ENCODE assay signal across 31 cellular contexts in the genomic region with DNA sequence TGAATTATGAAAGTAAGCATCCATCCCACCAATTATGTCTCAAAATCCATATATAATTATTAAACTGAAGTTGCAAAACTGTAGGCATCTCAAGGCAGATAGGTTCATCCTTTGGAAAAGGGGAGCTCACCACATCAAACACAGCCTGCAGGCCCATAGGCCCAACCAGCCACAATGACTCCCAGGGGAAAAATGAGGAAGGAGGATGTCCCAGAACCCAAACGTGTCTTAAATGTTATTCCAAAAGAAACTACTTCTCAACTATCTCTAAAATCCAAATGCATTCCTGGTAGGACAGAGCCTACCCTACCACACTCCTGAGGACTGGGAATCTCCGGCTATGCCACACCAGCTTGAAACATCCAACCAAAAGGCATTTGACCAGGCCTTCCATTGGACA.
"Had no signal": no experiment of that assay in that cellular context is flagged by ENCODE, and none has a peak within 500 bp of the region (broad histone marks: within the 10 kb centered on the region; RNA-seq: fewer than 3 reads in every experiment).

No MANE protein-coding gene starts in this region.

- ATAC-seq: activated CD4-positive, alpha-beta T cell treated with anti-CD3 and anti-CD28 coated beads for 36 hours; activated CD4-positive, CD25-positive, alpha-beta regulatory T cell treated with anti-CD3 and anti-CD28 coated beads, Interleukin-2, amount 50 U/mL, for 24 hours; activated CD8-positive, alpha-beta memory T cell treated with anti-CD3 and anti-CD28 coated beads, Interleukin-2, amount 10 ng/mL, durations not matched to agents 7 days and 5 days; activated CD8-positive, alpha-beta T cell treated with anti-CD3 and anti-CD28 coated beads, Interleukin-2, amount 10 ng/mL, durations not matched to agents 7 days and 5 days; activated naive CD8-positive, alpha-beta T cell treated with anti-CD3 and anti-CD28 coated beads, Interleukin-2, amount 50 U/mL, for 24 hours; WTC11 had no signal

- H3K4me3 ChIP-seq: ascending aorta, cardiac muscle cell had no signal

- H3K27me3 ChIP-seq: ascending aorta, cardiac muscle cell had no signal

- H3K9me3 ChIP-seq: ascending aorta had no signal

- H3K36me3 ChIP-seq: ascending aorta, cardiac muscle cell had no signal

- H3K4me1 ChIP-seq: ascending aorta had no signal

- DNase-seq: activated CD4-positive, alpha-beta memory T cell treated with anti-CD3 and anti-CD28 coated beads, Interleukin-2, amount 10 ng/mL, durations not matched to agents 7 days and 5 days; activated CD4-positive, alpha-beta T cell treated with anti-CD3 and anti-CD28 coated beads for 1 hour; activated CD4-positive, alpha-beta T cell treated with anti-CD3 and anti-CD28 coated beads for 36 hours; activated CD4-positive, alpha-beta T cell treated with anti-CD3 and anti-CD28 coated beads for 48 hours; activated CD4-positive, alpha-beta T cell treated with anti-CD3 and anti-CD28 coated beads, Interleukin-2, amount 10 ng/mL, durations not matched to agents 7 days and 5 days; activated CD4-positive, alpha-beta T cell treated with anti-CD3 and anti-CD28 coated beads, Interleukin-2, amount 50 U/mL, for 48 hours; activated CD4-positive, CD25-positive, alpha-beta regulatory T cell; activated CD8-positive, alpha-beta memory T cell treated with anti-CD3 and anti-CD28 coated beads for 24 hours; activated CD8-positive, alpha-beta memory T cell treated with anti-CD3 and anti-CD28 coated beads, Interleukin-2, amount 10 ng/mL, durations not matched to agents 7 days and 5 days; activated CD8-positive, alpha-beta memory T cell treated with anti-CD3 and anti-CD28 coated beads, Interleukin-2, amount 50 U/mL, for 48 hours; activated CD8-positive, alpha-beta T cell treated with anti-CD3 and anti-CD28 coated beads, Interleukin-2, amount 10 ng/mL, durations not matched to agents 7 days and 5 days; activated effector memory CD4-positive, alpha-beta T cell treated with Interleukin-2 at 50 U/mL for 16 hours; activated gamma-delta T cell; activated naive CD4-positive, alpha-beta T cell treated with anti-CD3 and anti-CD28 coated beads, Interleukin-2, amount 10 ng/mL, durations not matched to agents 7 days and 5 days; activated naive CD4-positive, alpha-beta T cell treated with Interleukin-2 at 50 U/mL for 16 hours; activated naive CD8-positive, alpha-beta T cell treated with anti-CD3 and anti-CD28 coated beads, Interleukin-2, amount 10 ng/mL, durations not matched to agents 7 days and 5 days; activated naive CD8-positive, alpha-beta T cell treated with anti-CD3 and anti-CD28 coated beads, Interleukin-2, amount 50 U/mL, for 24 hours; activated T-cell treated with anti-CD3 and anti-CD28 coated beads, Interleukin-2, amount 50 U/mL, for 24 hours; activated T-cell treated with anti-CD3 and anti-CD28 coated beads, Interleukin-2, amount 50 U/mL, for 48 hours; amygdala; anterior cingulate cortex; caudate nucleus; cerebellar nuclear complex; T-helper 1 cell; T-helper 2 cell; T-helper 9 cell; WERI-Rb-1 had no signal

- H3K27ac ChIP-seq: ascending aorta, cardiac muscle cell, WERI-Rb-1 had no signal
